ENCODE assay signal across 3 cellular contexts in the genomic region with DNA sequence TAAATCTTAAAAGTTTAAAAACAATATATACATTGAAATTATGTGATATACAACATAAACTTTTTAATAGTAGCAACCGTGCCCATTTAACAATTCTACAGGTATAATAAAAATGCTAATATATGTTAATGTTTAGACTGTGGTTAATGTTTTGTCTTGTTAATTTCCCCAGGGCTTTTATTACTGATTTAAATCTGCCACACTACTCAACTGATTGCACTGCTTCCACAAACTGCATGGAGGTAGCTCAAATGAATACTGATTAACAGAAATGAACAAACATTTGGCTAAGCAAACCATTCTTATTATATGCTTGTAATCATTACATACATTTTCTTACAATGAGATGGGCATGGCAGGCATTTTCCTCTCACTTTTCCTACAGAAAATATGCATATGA.
TF ChIP-seq lines count a peak whose summit lies in the region.

No MANE protein-coding gene starts in this region.

TF ChIP-seq in H1, 55 proteins besides CTCF, POLR2A, EP300 and RAD21 (continued from another document):
- no peak for TF ChIP-seq TCF12 (IDR thresholded peaks at IDR 0.05; ENCODE audit: low read depth, low read length)
- TF ChIP-seq CBX8 (IDR thresholded peaks at IDR 0.05; ENCODE audit: borderline replicate concordance, low read depth, low read length) = no peak

TF ChIP-seq in SK-N-SH treated with all-trans-retinoic acid at 6 μM for 48 hours, 23 proteins besides CTCF, POLR2A, EP300 and RAD21 (continued from another document):
- TF ChIP-seq TOX (CRISPR knock-in tag; IDR thresholded peaks at IDR 0.05; ENCODE audit: borderline replicate concordance) = no peak
- TF ChIP-seq, protein P1, sequence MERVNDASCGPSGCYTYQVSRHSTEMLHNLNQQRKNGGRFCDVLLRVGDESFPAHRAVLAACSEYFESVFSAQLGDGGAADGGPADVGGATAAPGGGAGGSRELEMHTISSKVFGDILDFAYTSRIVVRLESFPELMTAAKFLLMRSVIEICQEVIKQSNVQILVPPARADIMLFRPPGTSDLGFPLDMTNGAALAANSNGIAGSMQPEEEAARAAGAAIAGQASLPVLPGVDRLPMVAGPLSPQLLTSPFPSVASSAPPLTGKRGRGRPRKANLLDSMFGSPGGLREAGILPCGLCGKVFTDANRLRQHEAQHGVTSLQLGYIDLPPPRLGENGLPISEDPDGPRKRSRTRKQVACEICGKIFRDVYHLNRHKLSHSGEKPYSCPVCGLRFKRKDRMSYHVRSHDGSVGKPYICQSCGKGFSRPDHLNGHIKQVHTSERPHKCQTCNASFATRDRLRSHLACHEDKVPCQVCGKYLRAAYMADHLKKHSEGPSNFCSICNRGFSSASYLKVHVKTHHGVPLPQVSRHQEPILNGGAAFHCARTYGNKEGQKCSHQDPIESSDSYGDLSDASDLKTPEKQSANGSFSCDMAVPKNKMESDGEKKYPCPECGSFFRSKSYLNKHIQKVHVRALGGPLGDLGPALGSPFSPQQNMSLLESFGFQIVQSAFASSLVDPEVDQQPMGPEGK (CRISPR knock-in tag; IDR thresholded peaks at IDR 0.05; ENCODE audit: borderline replicate concordance) = no peak
- no peak for TF ChIP-seq ZNF8 (CRISPR knock-in tag; IDR thresholded peaks at IDR 0.05)
- TF ChIP-seq ISL1 (CRISPR knock-in tag; IDR thresholded peaks at IDR 0.05) = no peak
- TF ChIP-seq ESRRG (CRISPR knock-in tag; IDR thresholded peaks at IDR 0.05) = no peak
- no peak for TF ChIP-seq RARB (CRISPR knock-in tag; IDR thresholded peaks at IDR 0.05)
- TF ChIP-seq, protein P2, sequence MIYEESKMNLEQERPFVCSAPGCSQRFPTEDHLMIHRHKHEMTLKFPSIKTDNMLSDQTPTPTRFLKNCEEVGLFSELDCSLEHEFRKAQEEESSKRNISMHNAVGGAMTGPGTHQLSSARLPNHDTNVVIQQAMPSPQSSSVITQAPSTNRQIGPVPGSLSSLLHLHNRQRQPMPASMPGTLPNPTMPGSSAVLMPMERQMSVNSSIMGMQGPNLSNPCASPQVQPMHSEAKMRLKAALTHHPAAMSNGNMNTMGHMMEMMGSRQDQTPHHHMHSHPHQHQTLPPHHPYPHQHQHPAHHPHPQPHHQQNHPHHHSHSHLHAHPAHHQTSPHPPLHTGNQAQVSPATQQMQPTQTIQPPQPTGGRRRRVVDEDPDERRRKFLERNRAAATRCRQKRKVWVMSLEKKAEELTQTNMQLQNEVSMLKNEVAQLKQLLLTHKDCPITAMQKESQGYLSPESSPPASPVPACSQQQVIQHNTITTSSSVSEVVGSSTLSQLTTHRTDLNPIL (CRISPR knock-in tag; IDR thresholded peaks at IDR 0.05; ENCODE audit: low read depth) = no peak
- TF ChIP-seq, protein P3, sequence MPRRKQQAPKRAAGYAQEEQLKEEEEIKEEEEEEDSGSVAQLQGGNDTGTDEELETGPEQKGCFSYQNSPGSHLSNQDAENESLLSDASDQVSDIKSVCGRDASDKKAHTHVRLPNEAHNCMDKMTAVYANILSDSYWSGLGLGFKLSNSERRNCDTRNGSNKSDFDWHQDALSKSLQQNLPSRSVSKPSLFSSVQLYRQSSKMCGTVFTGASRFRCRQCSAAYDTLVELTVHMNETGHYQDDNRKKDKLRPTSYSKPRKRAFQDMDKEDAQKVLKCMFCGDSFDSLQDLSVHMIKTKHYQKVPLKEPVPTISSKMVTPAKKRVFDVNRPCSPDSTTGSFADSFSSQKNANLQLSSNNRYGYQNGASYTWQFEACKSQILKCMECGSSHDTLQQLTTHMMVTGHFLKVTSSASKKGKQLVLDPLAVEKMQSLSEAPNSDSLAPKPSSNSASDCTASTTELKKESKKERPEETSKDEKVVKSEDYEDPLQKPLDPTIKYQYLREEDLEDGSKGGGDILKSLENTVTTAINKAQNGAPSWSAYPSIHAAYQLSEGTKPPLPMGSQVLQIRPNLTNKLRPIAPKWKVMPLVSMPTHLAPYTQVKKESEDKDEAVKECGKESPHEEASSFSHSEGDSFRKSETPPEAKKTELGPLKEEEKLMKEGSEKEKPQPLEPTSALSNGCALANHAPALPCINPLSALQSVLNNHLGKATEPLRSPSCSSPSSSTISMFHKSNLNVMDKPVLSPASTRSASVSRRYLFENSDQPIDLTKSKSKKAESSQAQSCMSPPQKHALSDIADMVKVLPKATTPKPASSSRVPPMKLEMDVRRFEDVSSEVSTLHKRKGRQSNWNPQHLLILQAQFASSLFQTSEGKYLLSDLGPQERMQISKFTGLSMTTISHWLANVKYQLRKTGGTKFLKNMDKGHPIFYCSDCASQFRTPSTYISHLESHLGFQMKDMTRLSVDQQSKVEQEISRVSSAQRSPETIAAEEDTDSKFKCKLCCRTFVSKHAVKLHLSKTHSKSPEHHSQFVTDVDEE (CRISPR knock-in tag; IDR thresholded peaks at IDR 0.05) = no peak
- no peak for TF ChIP-seq ZNF565 (CRISPR knock-in tag; conservative IDR thresholded peaks at IDR 0.05; ENCODE audit: low read depth)
- TF ChIP-seq, protein P4, sequence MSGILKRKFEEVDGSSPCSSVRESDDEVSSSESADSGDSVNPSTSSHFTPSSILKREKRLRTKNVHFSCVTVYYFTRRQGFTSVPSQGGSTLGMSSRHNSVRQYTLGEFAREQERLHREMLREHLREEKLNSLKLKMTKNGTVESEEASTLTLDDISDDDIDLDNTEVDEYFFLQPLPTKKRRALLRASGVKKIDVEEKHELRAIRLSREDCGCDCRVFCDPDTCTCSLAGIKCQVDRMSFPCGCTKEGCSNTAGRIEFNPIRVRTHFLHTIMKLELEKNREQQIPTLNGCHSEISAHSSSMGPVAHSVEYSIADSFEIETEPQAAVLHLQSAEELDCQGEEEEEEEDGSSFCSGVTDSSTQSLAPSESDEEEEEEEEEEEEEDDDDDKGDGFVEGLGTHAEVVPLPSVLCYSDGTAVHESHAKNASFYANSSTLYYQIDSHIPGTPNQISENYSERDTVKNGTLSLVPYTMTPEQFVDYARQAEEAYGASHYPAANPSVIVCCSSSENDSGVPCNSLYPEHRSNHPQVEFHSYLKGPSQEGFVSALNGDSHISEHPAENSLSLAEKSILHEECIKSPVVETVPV (CRISPR knock-in tag; IDR thresholded peaks at IDR 0.05) = no peak
- no peak for TF ChIP-seq OSR1 (CRISPR knock-in tag; IDR thresholded peaks at IDR 0.05)
- TF ChIP-seq TCF4 (CRISPR knock-in tag; IDR thresholded peaks at IDR 0.05; ENCODE audit: borderline replicate concordance) = no peak
- no peak for TF ChIP-seq ZNF70 (CRISPR knock-in tag; IDR thresholded peaks at IDR 0.05)
- TF ChIP-seq ZC3H10 (CRISPR knock-in tag; IDR thresholded peaks at IDR 0.05) = no peak

TF ChIP-seq in HEK293T, 16 proteins besides CTCF, POLR2A, EP300 and RAD21 (continued from another document):
- TF ChIP-seq, protein P5, sequence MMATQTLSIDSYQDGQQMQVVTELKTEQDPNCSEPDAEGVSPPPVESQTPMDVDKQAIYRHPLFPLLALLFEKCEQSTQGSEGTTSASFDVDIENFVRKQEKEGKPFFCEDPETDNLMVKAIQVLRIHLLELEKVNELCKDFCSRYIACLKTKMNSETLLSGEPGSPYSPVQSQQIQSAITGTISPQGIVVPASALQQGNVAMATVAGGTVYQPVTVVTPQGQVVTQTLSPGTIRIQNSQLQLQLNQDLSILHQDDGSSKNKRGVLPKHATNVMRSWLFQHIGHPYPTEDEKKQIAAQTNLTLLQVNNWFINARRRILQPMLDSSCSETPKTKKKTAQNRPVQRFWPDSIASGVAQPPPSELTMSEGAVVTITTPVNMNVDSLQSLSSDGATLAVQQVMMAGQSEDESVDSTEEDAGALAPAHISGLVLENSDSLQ (IDR thresholded peaks at IDR 0.05) = no peak
- TF ChIP-seq FOXM1 (IDR thresholded peaks at IDR 0.05; ENCODE audit: borderline replicate concordance) = no peak
- no peak for TF ChIP-seq FOXK2 (IDR thresholded peaks at IDR 0.05)
- no peak for TF ChIP-seq NFRKB (IDR thresholded peaks at IDR 0.05)
- no peak for TF ChIP-seq L3MBTL2 (conservative IDR thresholded peaks at IDR 0.05)
- no peak for TF ChIP-seq CTBP1 (IDR thresholded peaks at IDR 0.05; ENCODE audit: borderline replicate concordance)
- TF ChIP-seq FOXA1 (IDR thresholded peaks at IDR 0.05) = no peak
- TF ChIP-seq HDGF (IDR thresholded peaks at IDR 0.05; ENCODE audit: borderline replicate concordance) = no peak
- TF ChIP-seq SP1 (IDR thresholded peaks at IDR 0.05) = no peak
- no peak for TF ChIP-seq SUZ12 (IDR thresholded peaks at IDR 0.05)
- no peak for TF ChIP-seq TARDBP (IDR thresholded peaks at IDR 0.05)
- TF ChIP-seq ARNT (IDR thresholded peaks at IDR 0.05) = no peak
- no peak for TF ChIP-seq ZNF384 (IDR thresholded peaks at IDR 0.05)
TF ChIP-seq in HEK293T: peak in this region for 0.
